12 cellular contexts compared by ENCODE assay signal in genomic region chr18:48791636-48792105, GRCh38.
DNase-seq lines count a peak whose midpoint lies in the region; ATAC-seq and TF ChIP-seq lines count a peak whose summit lies in the region.
"Had no signal": no experiment of that assay in that cellular context is flagged by ENCODE, and none has a peak within 500 bp of the region (broad histone marks: within the 10 kb centered on the region; RNA-seq: fewer than 3 reads in every experiment).

No MANE protein-coding gene starts in this region.

- no peak for DNase-seq in activated T-cell treated with anti-CD3 and anti-CD28 coated beads, Interleukin-2, amount 50 U/mL, for 72 hours
- no peak for DNase-seq in activated T-cell treated with anti-CD3 and anti-CD28 coated beads, Interleukin-2, amount 50 U/mL, for 48 hours
- DNase-seq in ascending aorta (ENCODE audit: low spot score in 2 of 2): peak in 1 of 2 donors; percentile 58
- peak; percentile 31 for DNase-seq in left lobe of liver (ENCODE audit: low spot score)
- peak; percentile 19 to 23 for DNase-seq in suprapubic skin (ENCODE audit: low spot score in 2 of 2)
- no peak for DNase-seq in immature natural killer cell
- DNase-seq in activated CD4-positive, alpha-beta memory T cell treated with anti-CD3 and anti-CD28 coated beads for 36 hours: no peak
- DNase-seq: activated naive CD4-positive, alpha-beta T cell; NCI-H2081; SHP77 had no signal

- H3K27me3 Mint-ChIP-seq in activated T-cell treated with anti-CD3 and anti-CD28 coated beads, Interleukin-2, amount 50 U/mL, for 72 hours (ENCODE audit: low read depth): no peaks in the 10 kb centered on the region
- peaks cover 0 to 7% (median 0%) of the 10 kb centered on the region in 3 donors for H3K27me3 Mint-ChIP-seq in immature natural killer cell (ENCODE audit: low read depth in 3 of 3)
- H3K27me3 Mint-ChIP-seq in activated CD4-positive, alpha-beta memory T cell treated with anti-CD3 and anti-CD28 coated beads for 36 hours: no peaks in the 10 kb centered on the region

- peaks cover 5% of the 10 kb centered on the region for H3K4me1 Mint-ChIP-seq in activated T-cell treated with anti-CD3 and anti-CD28 coated beads, Interleukin-2, amount 50 U/mL, for 72 hours (ENCODE audit: low read depth)
- peaks cover 1 to 4% of the 10 kb centered on the region in 2 donors for H3K4me1 Mint-ChIP-seq in immature natural killer cell
- peaks cover 2% of the 10 kb centered on the region for H3K4me1 Mint-ChIP-seq in activated CD4-positive, alpha-beta memory T cell treated with anti-CD3 and anti-CD28 coated beads for 36 hours (ENCODE audit: low read depth)

- H3K9me3 Mint-ChIP-seq in activated T-cell treated with anti-CD3 and anti-CD28 coated beads, Interleukin-2, amount 50 U/mL, for 72 hours: peaks cover 4 to 6% of the 10 kb centered on the region in 2 donors
- H3K9me3 Mint-ChIP-seq in immature natural killer cell: no peaks in the 10 kb centered on the region
- peaks cover 4% of the 10 kb centered on the region for H3K9me3 Mint-ChIP-seq in activated CD4-positive, alpha-beta memory T cell treated with anti-CD3 and anti-CD28 coated beads for 36 hours

- H3K27me3 ChIP-seq in ascending aorta: no peaks in the 10 kb centered on the region
- H3K27me3 ChIP-seq in suprapubic skin: no peaks in the 10 kb centered on the region
- H3K27me3 ChIP-seq: uterus had no signal

- H3K27ac ChIP-seq in ascending aorta: peak overlapping the region; percentile 87 to 90
- no peak overlapping the region for H3K27ac ChIP-seq in suprapubic skin

- no peak overlapping the region for H3K4me3 ChIP-seq in ascending aorta
- no peak overlapping the region for H3K4me3 ChIP-seq in suprapubic skin
- H3K4me3 ChIP-seq: uterus had no signal

- 89% methylated on average over 4 of the region's 4 CpGs for WGBS in suprapubic skin

- no peak for TF ChIP-seq EP300 in suprapubic skin (IDR thresholded peaks at IDR 0.05)

- TF ChIP-seq POLR2A in suprapubic skin (IDR thresholded peaks at IDR 0.05): no peak

- H3K4me3 Mint-ChIP-seq in activated T-cell treated with anti-CD3 and anti-CD28 coated beads, Interleukin-2, amount 50 U/mL, for 72 hours: no peak overlapping the region
- H3K4me3 Mint-ChIP-seq in immature natural killer cell: no peak overlapping the region
- no peak overlapping the region for H3K4me3 Mint-ChIP-seq in activated CD4-positive, alpha-beta memory T cell treated with anti-CD3 and anti-CD28 coated beads for 36 hours

- ATAC-seq in activated T-cell treated with anti-CD3 and anti-CD28 coated beads, Interleukin-2, amount 50 U/mL, for 72 hours (replicated peaks in 1 of 2): no peak
- ATAC-seq in left lobe of liver: no peak
- no peak for ATAC-seq in GM21381 (IDR thresholded peaks at IDR 0.05; ENCODE audit: unreplicated experiment)

- no peaks in the 10 kb centered on the region for H3K36me3 ChIP-seq in ascending aorta
- no peaks in the 10 kb centered on the region for H3K36me3 ChIP-seq in suprapubic skin
- H3K36me3 ChIP-seq: uterus had no signal

- H3K9me3 ChIP-seq in ascending aorta (no peaks in the 10 kb centered on the region), suprapubic skin (no peaks in the 10 kb centered on the region)
- H3K9me3 ChIP-seq: uterus had no signal

- POLR2A ChIA-PET in activated CD4-positive, alpha-beta memory T cell treated with anti-CD3 and anti-CD28 coated beads for 36 hours (lab: Charles Lee): no interaction called here

- intact Hi-C loops in ascending aorta (cut with DNase I): no loop called here
- intact Hi-C loops in activated CD4-positive, alpha-beta memory T cell treated with anti-CD3 and anti-CD28 coated beads for 36 hours (cut with micrococcal nuclease): no loop called here

- H3K4me1 ChIP-seq in ascending aorta: peaks cover 12 to 39% of the 10 kb centered on the region in 2 donors
- peaks cover 12% of the 10 kb centered on the region for H3K4me1 ChIP-seq in suprapubic skin
- H3K4me1 ChIP-seq: uterus had no signal

- peaks cover 0 to 4% of the 10 kb centered on the region in 2 donors for H3K36me3 Mint-ChIP-seq in activated T-cell treated with anti-CD3 and anti-CD28 coated beads, Interleukin-2, amount 50 U/mL, for 72 hours (ENCODE audit: insufficient read depth in 2 of 2)
- H3K36me3 Mint-ChIP-seq in immature natural killer cell: peaks cover 0 to 4% (median 0%) of the 10 kb centered on the region in 3 donors
- no peaks in the 10 kb centered on the region for H3K36me3 Mint-ChIP-seq in activated CD4-positive, alpha-beta memory T cell treated with anti-CD3 and anti-CD28 coated beads for 36 hours

- TF ChIP-seq CTCF in ascending aorta (IDR thresholded peaks at IDR 0.05) (no peak), suprapubic skin (IDR thresholded peaks at IDR 0.05) (no peak)

- CTCF ChIA-PET in activated CD4-positive, alpha-beta memory T cell treated with anti-CD3 and anti-CD28 coated beads for 36 hours (lab: Charles Lee): interaction anchor here (1.9 kb wide), 1 partner anchor 15 kb away, joined by 6 read pairs; no protein-coding TSS in a partner anchor

- peak overlapping the region; percentile 20 for H3K27ac Mint-ChIP-seq in activated T-cell treated with anti-CD3 and anti-CD28 coated beads, Interleukin-2, amount 50 U/mL, for 72 hours
- peak overlapping the region in 1 of 6 donors; percentile 41 for H3K27ac Mint-ChIP-seq in immature natural killer cell
- H3K27ac Mint-ChIP-seq in activated CD4-positive, alpha-beta memory T cell treated with anti-CD3 and anti-CD28 coated beads for 36 hours: no peak overlapping the region

Comparison
In these comparisons a context has a peak if more than half of its experiments do, and no peak if none do; other contexts are left out.
1. DNase-seq: peak in left lobe of liver (single experiment) and suprapubic skin (2 of 2); none in activated T-cell treated with anti-CD3 and anti-CD28 coated beads, Interleukin-2, amount 50 U/mL, for 72 hours (0 of 2), activated T-cell treated with anti-CD3 and anti-CD28 coated beads, Interleukin-2, amount 50 U/mL, for 48 hours (0 of 2), immature natural killer cell (0 of 3) and activated CD4-positive, alpha-beta memory T cell treated with anti-CD3 and anti-CD28 coated beads for 36 hours (single experiment).